In genomic region chr12:98253207-98253606, GRCh38 we compare ENCODE assay signal across 1 cellular context.
TF ChIP-seq lines count a peak whose summit lies in the region.

No MANE protein-coding gene starts in this region.

TF ChIP-seq in GM23338, 12 proteins besides CTCF, POLR2A, EP300 and RAD21 (continued from another document):
- TF ChIP-seq ZNF462 (CRISPR knock-in tag; IDR thresholded peaks at IDR 0.05), result 0 out of 2 replicates have a peak, but pooled peaks have one; percentile 7
TF ChIP-seq in GM23338: peak in this region for 1.
